Comparison of ENCODE assay signal across 1 cellular context in the genomic region with DNA sequence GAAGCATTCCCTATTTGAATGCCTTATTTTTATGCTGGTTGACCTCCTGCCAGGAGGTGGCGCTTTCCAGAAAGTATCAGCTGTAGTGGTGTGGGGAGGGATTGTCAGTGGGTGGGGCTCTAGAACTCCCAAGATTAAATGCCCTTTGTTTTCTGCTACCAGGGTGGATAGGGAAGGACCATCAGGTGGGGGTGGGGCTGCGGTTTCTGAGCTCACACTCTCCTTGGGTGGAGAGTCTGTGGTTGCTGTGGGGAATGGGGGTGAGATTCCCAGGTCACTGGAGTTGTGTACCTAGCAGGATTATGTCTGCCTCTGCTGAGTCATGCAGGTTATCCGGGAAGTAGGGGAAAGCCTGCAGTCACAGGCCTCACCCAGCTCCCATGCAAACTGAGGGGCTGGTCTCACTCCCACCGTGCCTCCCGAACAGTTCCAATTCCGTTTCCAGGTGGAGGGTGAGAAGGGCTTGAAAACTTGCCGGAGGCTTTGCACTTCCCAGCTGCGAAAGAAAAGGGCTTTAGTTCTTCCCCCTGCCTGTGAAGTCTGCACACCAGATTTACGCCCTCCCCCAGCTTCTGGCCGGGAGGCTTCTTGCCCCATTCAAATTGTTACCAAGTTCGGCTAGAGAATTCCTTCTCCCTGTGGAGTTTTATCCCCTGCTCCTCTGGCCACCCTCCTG.
TF ChIP-seq lines count a peak whose summit lies in the region.

No MANE protein-coding gene starts in this region.

TF ChIP-seq in SK-N-SH treated with all-trans-retinoic acid at 6 μM for 48 hours, 23 proteins besides CTCF, POLR2A, EP300 and RAD21 (continued from another document):
- TF ChIP-seq, protein P1, sequence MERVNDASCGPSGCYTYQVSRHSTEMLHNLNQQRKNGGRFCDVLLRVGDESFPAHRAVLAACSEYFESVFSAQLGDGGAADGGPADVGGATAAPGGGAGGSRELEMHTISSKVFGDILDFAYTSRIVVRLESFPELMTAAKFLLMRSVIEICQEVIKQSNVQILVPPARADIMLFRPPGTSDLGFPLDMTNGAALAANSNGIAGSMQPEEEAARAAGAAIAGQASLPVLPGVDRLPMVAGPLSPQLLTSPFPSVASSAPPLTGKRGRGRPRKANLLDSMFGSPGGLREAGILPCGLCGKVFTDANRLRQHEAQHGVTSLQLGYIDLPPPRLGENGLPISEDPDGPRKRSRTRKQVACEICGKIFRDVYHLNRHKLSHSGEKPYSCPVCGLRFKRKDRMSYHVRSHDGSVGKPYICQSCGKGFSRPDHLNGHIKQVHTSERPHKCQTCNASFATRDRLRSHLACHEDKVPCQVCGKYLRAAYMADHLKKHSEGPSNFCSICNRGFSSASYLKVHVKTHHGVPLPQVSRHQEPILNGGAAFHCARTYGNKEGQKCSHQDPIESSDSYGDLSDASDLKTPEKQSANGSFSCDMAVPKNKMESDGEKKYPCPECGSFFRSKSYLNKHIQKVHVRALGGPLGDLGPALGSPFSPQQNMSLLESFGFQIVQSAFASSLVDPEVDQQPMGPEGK (CRISPR knock-in tag; IDR thresholded peaks at IDR 0.05; ENCODE audit: borderline replicate concordance): no peak
- TF ChIP-seq ZFP30 (CRISPR knock-in tag; IDR thresholded peaks at IDR 0.05): no peak
